ENCODE assay signal across 1 cellular context in genomic region chr19:2329528-2329927, GRCh38.
TF ChIP-seq lines count a peak whose summit lies in the region.

No MANE protein-coding gene starts in this region.

TF ChIP-seq in H1, 55 proteins besides CTCF, POLR2A, EP300 and RAD21:
- no peak for TF ChIP-seq E2F6 (IDR thresholded peaks at IDR 0.05)
- no peak for TF ChIP-seq RNF2 (IDR thresholded peaks at IDR 0.05; ENCODE audit: borderline replicate concordance, low read depth, low read length, missing control alignments, poor library complexity, severe bottlenecking)
- TF ChIP-seq MAX (IDR thresholded peaks at IDR 0.05), result no peak
- no peak for TF ChIP-seq KDM4A (IDR thresholded peaks at IDR 0.05; ENCODE audit: low read depth, low read length, severe bottlenecking)
- no peak for TF ChIP-seq JUN (IDR thresholded peaks at IDR 0.05; ENCODE audit: low read depth, low read length)
- TF ChIP-seq EZH2 (IDR thresholded peaks at IDR 0.05; ENCODE audit: low read depth, low read length, severe bottlenecking), result no peak
- TF ChIP-seq SP4 (IDR thresholded peaks at IDR 0.05; ENCODE audit: low read length), result no peak
- no peak for TF ChIP-seq YY1 (IDR thresholded peaks at IDR 0.05; ENCODE audit: low read depth, low read length)
- TF ChIP-seq CHD1 (IDR thresholded peaks at IDR 0.05; ENCODE audit: low read depth, low read length), result no peak
- no peak for TF ChIP-seq SIN3A (conservative IDR thresholded peaks at IDR 0.05 in 1 of 2, IDR thresholded peaks at IDR 0.05 in 1 of 2; ENCODE audit: low read depth in 1 of 2, low read length in 2 of 2)
- TF ChIP-seq SIRT6 (IDR thresholded peaks at IDR 0.05; ENCODE audit: low read length), result no peak
- no peak for TF ChIP-seq TCF12 (IDR thresholded peaks at IDR 0.05; ENCODE audit: low read depth, low read length)
- no peak for TF ChIP-seq CHD7 (IDR thresholded peaks at IDR 0.05; ENCODE audit: insufficient replicate concordance, low read length)
- TF ChIP-seq CHD2 (IDR thresholded peaks at IDR 0.05; ENCODE audit: low read length), result no peak
- TF ChIP-seq JUND (IDR thresholded peaks at IDR 0.05; ENCODE audit: low read length), result no peak
- TF ChIP-seq ATF3 (IDR thresholded peaks at IDR 0.05; ENCODE audit: insufficient read depth, low read depth, low read length), result no peak
TF ChIP-seq in H1: peak in this region for 0.
